ENCODE assay signal across 20 cellular contexts in genomic region chr3:8518138-8518537, GRCh38. TPM values are rescaled to one million over a fixed set of nuclear protein-coding genes. Genes with fewer than 3 reads are reported as not detected.
DNase-seq lines count a peak whose midpoint lies in the region; ATAC-seq and TF ChIP-seq lines count a peak whose summit lies in the region.
"Had no signal": no experiment of that assay in that cellular context is flagged by ENCODE, and none has a peak within 500 bp of the region (broad histone marks: within the 10 kb centered on the region; RNA-seq: fewer than 3 reads in every experiment).

No MANE protein-coding gene starts in this region.

- H3K27ac ChIP-seq in left lung, result peak overlapping the region in 1 of 2 donors; percentile 49
- H3K27ac ChIP-seq: prostate gland had no signal

- ATAC-seq in HG03469 (IDR thresholded peaks at IDR 0.05; ENCODE audit: unreplicated experiment) (no peak), GM18870 (IDR thresholded peaks at IDR 0.05; ENCODE audit: unreplicated experiment) (no peak), left lung (no peak)

- H3K4me1 ChIP-seq in left lung, result peaks cover 6 to 43% of the 10 kb centered on the region in 2 donors
- H3K4me1 ChIP-seq: prostate gland had no signal

- intact Hi-C loops in left lung (cut with DNase I), result no loop called here

- H3K9me3 ChIP-seq in left lung, result no peaks in the 10 kb centered on the region
- H3K9me3 ChIP-seq: prostate gland had no signal

- DNase-seq in GM04504 (ENCODE audit: low read depth) (peak; percentile 38), amniotic epithelial cell (ENCODE audit: low read depth) (peak; percentile 88), fibroblast of villous mesenchyme (ENCODE audit: low read depth) (peak; percentile 59), stromal cell of bone marrow (ENCODE audit: low read depth) (peak; percentile 73), T-helper 9 cell (no peak), left lung (no peak)
- DNase-seq: activated CD4-positive, alpha-beta T cell treated with anti-CD3 and anti-CD28 coated beads for 4 hours; amniotic stem cell; DMS79; effector memory CD4-positive, alpha-beta T cell; Karpas-422; NCI-H1092; NCI-H2081 treated with DMSO at 0.1 percent for 48 hours; NCI-H524 treated with DMSO at 0.1 percent for 48 hours; nephron progenitor cell; substantia nigra; SW 1271 had no signal

- TF ChIP-seq CTCF in fibroblast of villous mesenchyme (IDR thresholded peaks at IDR 0.05; ENCODE audit: insufficient read depth, low read depth, low read length) (no peak), left lung (IDR thresholded peaks at IDR 0.05) (no peak)

- no peaks in the 10 kb centered on the region for H3K36me3 ChIP-seq in left lung
- H3K36me3 ChIP-seq: prostate gland had no signal

- H3K4me3 ChIP-seq in fibroblast of villous mesenchyme (ENCODE audit: low read depth, low read length), result no peak overlapping the region
- H3K4me3 ChIP-seq in left lung, result no peak overlapping the region
- H3K4me3 ChIP-seq: prostate gland had no signal

- no peaks in the 10 kb centered on the region for H3K27me3 ChIP-seq in left lung

RNA-seq across cellular contexts. Expression of gene LMCD1, which starts 16.5 kb away (rescaled TPM):
- 95.0 and 170 TPM in 2 replicates for total RNA-seq in fibroblast of villous mesenchyme
- 10 to 100 TPM; 69.6 to 84.8 TPM for total RNA-seq in left lung

Comparison
In these comparisons a context has a peak if more than half of its experiments do, and no peak if none do; other contexts are left out.
1. DNase-seq: peak in GM04504 (single experiment), amniotic epithelial cell (single experiment), fibroblast of villous mesenchyme (single experiment) and stromal cell of bone marrow (single experiment); none in T-helper 9 cell (single experiment) and left lung (0 of 2).